1 cellular context compared by ENCODE assay signal in the genomic region with DNA sequence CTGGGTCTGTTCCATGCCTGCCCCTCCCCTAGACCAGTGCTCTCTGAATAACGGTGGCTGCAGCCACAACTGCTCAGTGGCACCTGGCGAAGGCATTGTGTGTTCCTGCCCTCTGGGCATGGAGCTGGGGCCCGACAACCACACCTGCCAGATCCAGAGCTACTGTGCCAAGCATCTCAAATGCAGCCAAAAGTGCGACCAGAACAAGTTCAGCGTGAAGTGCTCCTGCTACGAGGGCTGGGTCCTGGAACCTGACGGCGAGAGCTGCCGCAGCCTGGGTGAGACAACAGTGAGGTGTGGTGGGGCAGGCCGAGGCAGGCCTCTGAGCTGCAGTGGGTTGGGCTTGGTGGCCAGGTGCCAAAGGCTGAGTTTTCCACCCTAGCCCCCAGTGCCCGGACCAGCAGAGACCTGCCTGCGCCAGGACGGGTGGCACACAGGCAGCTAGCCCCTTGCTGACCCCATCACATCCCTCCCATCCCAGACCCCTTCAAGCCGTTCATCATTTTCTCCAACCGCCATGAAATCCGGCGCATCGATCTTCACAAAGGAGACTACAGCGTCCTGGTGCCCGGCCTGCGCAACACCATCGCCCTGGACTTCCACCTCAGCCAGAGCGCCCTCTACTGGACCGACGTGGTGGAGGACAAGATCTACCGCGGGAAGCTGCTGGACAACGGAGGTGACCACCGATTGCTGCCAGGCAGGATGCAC.
TF ChIP-seq lines count a peak whose summit lies in the region.

No MANE protein-coding gene starts in this region.

TF ChIP-seq in A549, 52 proteins besides CTCF, POLR2A, EP300 and RAD21:
- TF ChIP-seq, protein P1, sequence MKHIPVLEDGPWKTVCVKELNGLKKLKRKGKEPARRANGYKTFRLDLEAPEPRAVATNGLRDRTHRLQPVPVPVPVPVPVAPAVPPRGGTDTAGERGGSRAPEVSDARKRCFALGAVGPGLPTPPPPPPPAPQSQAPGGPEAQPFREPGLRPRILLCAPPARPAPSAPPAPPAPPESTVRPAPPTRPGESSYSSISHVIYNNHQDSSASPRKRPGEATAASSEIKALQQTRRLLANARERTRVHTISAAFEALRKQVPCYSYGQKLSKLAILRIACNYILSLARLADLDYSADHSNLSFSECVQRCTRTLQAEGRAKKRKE (CRISPR knock-in tag; IDR thresholded peaks at IDR 0.05; ENCODE audit: low read depth) = no peak
- TF ChIP-seq SMC3 (IDR thresholded peaks at IDR 0.05) (peak; percentile 81), KDM5A (IDR thresholded peaks at IDR 0.05) (no peak), ESRRA (IDR thresholded peaks at IDR 0.05; ENCODE audit: borderline replicate concordance, low read length) (no peak), NR3C1 (IDR thresholded peaks at IDR 0.05) (no peak), CHD4 (IDR thresholded peaks at IDR 0.05; ENCODE audit: borderline replicate concordance) (no peak), ZNF302 (CRISPR knock-in tag; IDR thresholded peaks at IDR 0.05) (no peak), MAFK (IDR thresholded peaks at IDR 0.05; ENCODE audit: partially characterized antibody) (no peak), CEBPB (IDR thresholded peaks at IDR 0.05) (peak in 1 of 2 experiments; percentile 61; a peak in 2 of 4 replicates), EHF (CRISPR knock-in tag; IDR thresholded peaks at IDR 0.05) (no peak)
- TF ChIP-seq, protein P2, sequence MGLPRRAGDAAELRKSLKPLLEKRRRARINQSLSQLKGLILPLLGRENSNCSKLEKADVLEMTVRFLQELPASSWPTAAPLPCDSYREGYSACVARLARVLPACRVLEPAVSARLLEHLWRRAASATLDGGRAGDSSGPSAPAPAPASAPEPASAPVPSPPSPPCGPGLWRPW (IDR thresholded peaks at IDR 0.05) = no peak
- TF ChIP-seq, protein P3, sequence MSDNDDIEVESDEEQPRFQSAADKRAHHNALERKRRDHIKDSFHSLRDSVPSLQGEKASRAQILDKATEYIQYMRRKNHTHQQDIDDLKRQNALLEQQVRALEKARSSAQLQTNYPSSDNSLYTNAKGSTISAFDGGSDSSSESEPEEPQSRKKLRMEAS (IDR thresholded peaks at IDR 0.05) = peak; percentile 43
